9 cellular contexts compared by ENCODE assay signal in genomic region chr16:75379339-75379738, GRCh38. TPM values are rescaled to one million over a fixed set of nuclear protein-coding genes. Genes with fewer than 3 reads are reported as not detected.
A peak's percentile ranks its signal among the peaks of the same experiment; 100 is the strongest.
DNase-seq lines count a peak whose midpoint lies in the region; ATAC-seq and TF ChIP-seq lines count a peak whose summit lies in the region.
"Had no signal": no experiment of that assay in that cellular context is flagged by ENCODE, and none has a peak within 500 bp of the region (broad histone marks: within the 10 kb centered on the region; RNA-seq: fewer than 3 reads in every experiment).

No MANE protein-coding gene starts in this region.

- H3K4me2 ChIP-seq in OCI-LY3 (ENCODE audit: low read length) = peak overlapping the region; percentile 55

- peaks cover 22% of the 10 kb centered on the region for H3K4me1 ChIP-seq in OCI-LY3 (ENCODE audit: low read length)

- H3K27ac ChIP-seq in OCI-LY3 (ENCODE audit: low read length) = no peak overlapping the region

- H3K27me3 ChIP-seq in OCI-LY3 (ENCODE audit: low read depth, low read length) = peaks cover 82% of the 10 kb centered on the region

- no peaks in the 10 kb centered on the region for H3K9me3 ChIP-seq in OCI-LY3 (ENCODE audit: insufficient read depth, low read length)

- H3K4me3 ChIP-seq in OCI-LY3 (ENCODE audit: low read length) = no peak overlapping the region

- H3K79me2 ChIP-seq in OCI-LY3 (ENCODE audit: low read length) = no peaks in the 10 kb centered on the region

- DNase-seq in stimulated activated CD4-positive, alpha-beta T cell treated with anti-CD3 and anti-CD28 coated beads, Interleukin-4, amount 100 ng/mL, for 24 hours = peak; percentile 23
- DNase-seq in stimulated activated CD4-positive, alpha-beta T cell treated with anti-CD3 and anti-CD28 coated beads, Interleukin-4, amount 100 ng/mL, for 1 hour = no peak
- no peak for DNase-seq in Right ventricle myocardium superior
- no peak for DNase-seq in head of caudate nucleus
- no peak for DNase-seq in kidney glomerular epithelial cell (lab: John Stamatoyannopoulos, UW)
- no peak for DNase-seq in sciatic nerve (ENCODE audit: low spot score)
- DNase-seq: NCI-H1694 had no signal

- peaks cover 95% of the 10 kb centered on the region for H4K20me1 ChIP-seq in OCI-LY3 (ENCODE audit: insufficient read depth, low read length)

- ATAC-seq in HG02759 (IDR thresholded peaks at IDR 0.05; ENCODE audit: unreplicated experiment) (peak; percentile 63), Right ventricle myocardium superior (ENCODE audit: poor library complexity) (no peak), sciatic nerve (no peak)

- no peak overlapping the region for H3K9ac ChIP-seq in OCI-LY3 (ENCODE audit: low read length)

- intact Hi-C loops in Right ventricle myocardium superior (cut with DNase I) = no loop called here
- intact Hi-C loops in head of caudate nucleus (cut with DNase I) = no loop called here
- intact Hi-C loops in sciatic nerve (cut with DNase I) = no loop called here

- peaks cover 33% of the 10 kb centered on the region for H3K36me3 ChIP-seq in OCI-LY3 (replicated peaks; ENCODE audit: low read depth, low read length)

- TF ChIP-seq CTCF in OCI-LY3 (IDR thresholded peaks at IDR 0.05; ENCODE audit: low read depth, low read length) = no peak

- H2AFZ ChIP-seq in OCI-LY3 (ENCODE audit: low read depth, low read length) = no peak overlapping the region

RNA-seq across cellular contexts. Expression of gene CFDP1, which starts 54.0 kb away (rescaled TPM):
- total RNA-seq in Right ventricle myocardium superior (25.1 TPM), sciatic nerve (73.7 TPM)
